ENCODE assay signal across 8 cellular contexts in genomic region chrX:21373637-21374162, GRCh38. TPM values are rescaled to one million over a fixed set of nuclear protein-coding genes. Genes with fewer than 3 reads are reported as not detected.
DNase-seq lines count a peak whose midpoint lies in the region; ATAC-seq, FAIRE-seq and TF ChIP-seq lines count a peak whose summit lies in the region.

No MANE protein-coding gene starts in this region.

- peak overlapping the region; percentile 72 for H3K4me3 Mint-ChIP-seq in activated T-helper 2 cell treated with anti-CD3 and anti-CD28 coated beads, Interferon-gamma antibody, Interleukin-2, Interleukin-4, amounts not matched to agents 10 μg/mL and 5 μg/mL and 100 μg/mL, durations not matched to agents 14 hours and 24 hours and 36 hours (ENCODE audit: low read depth)

- no peak for FAIRE-seq in frontal cortex (lab: Jason Lieb, UNC)

- H3K4me1 ChIP-seq in skeletal muscle tissue (ENCODE audit: control insufficient read depth in 3 of 3, insufficient read depth in 3 of 3, low read length in 3 of 3), result peaks cover 0 to 3% (median 0%) of the 10 kb centered on the region in 3 donors

- H3K27me3 Mint-ChIP-seq in activated T-helper 2 cell treated with anti-CD3 and anti-CD28 coated beads, Interferon-gamma antibody, Interleukin-2, Interleukin-4, amounts not matched to agents 10 μg/mL and 5 μg/mL and 100 μg/mL, durations not matched to agents 14 hours and 24 hours and 36 hours (ENCODE audit: low read depth), result no peaks in the 10 kb centered on the region

- intact Hi-C loops in activated T-helper 2 cell treated with anti-CD3 and anti-CD28 coated beads, Interferon-gamma antibody, Interleukin-2, Interleukin-4, amounts not matched to agents 10 μg/mL and 5 μg/mL and 100 μg/mL, durations not matched to agents 14 hours and 24 hours and 36 hours (cut with micrococcal nuclease), result loop anchor here (5.0 to 10.0 kb wide), 3 partner anchors 64 to 849 kb away; no protein-coding TSS in a partner anchor
- intact Hi-C loops in left cardiac atrium (cut with DNase I), result no loop called here

- H3K9ac ChIP-seq in skeletal muscle tissue (ENCODE audit: low read depth in 1 of 3, low read length in 3 of 3), result peak overlapping the region in 2 of 3 donors; percentile 45 to 50

- peaks cover 32% of the 10 kb centered on the region for H3K4me1 Mint-ChIP-seq in activated T-helper 2 cell treated with anti-CD3 and anti-CD28 coated beads, Interferon-gamma antibody, Interleukin-2, Interleukin-4, amounts not matched to agents 10 μg/mL and 5 μg/mL and 100 μg/mL, durations not matched to agents 14 hours and 24 hours and 36 hours (ENCODE audit: low read depth)

- H3K27ac Mint-ChIP-seq in activated T-helper 2 cell treated with anti-CD3 and anti-CD28 coated beads, Interferon-gamma antibody, Interleukin-2, Interleukin-4, amounts not matched to agents 10 μg/mL and 5 μg/mL and 100 μg/mL, durations not matched to agents 14 hours and 24 hours and 36 hours, result peak overlapping the region; percentile 42

- TF ChIP-seq CTCF in GM12865 (IDR thresholded peaks at IDR 0.05; ENCODE audit: insufficient read depth, low read depth, low read length, missing control alignments), result no peak

- H3K9me3 ChIP-seq in skeletal muscle tissue (ENCODE audit: control insufficient read depth in 3 of 3, low read length in 3 of 3), result no peaks in the 10 kb centered on the region

- peaks cover 8 to 14% (median 12%) of the 10 kb centered on the region in 3 donors for H3K27me3 ChIP-seq in skeletal muscle tissue (ENCODE audit: control insufficient read depth in 3 of 3, insufficient read depth in 3 of 3, low read length in 3 of 3)

- H3K4me3 ChIP-seq in GM12865 (ENCODE audit: low read depth, low read length) (peak overlapping the region; percentile 33), skeletal muscle tissue (ENCODE audit: low read length in 3 of 3) (peak overlapping the region in 2 of 3 donors; percentile 54 to 62)

- ATAC-seq in GM21723 (IDR thresholded peaks at IDR 0.05; ENCODE audit: unreplicated experiment) (peak; percentile 25), left cardiac atrium (peak; percentile 28 to 53)

- no peaks in the 10 kb centered on the region for H3K36me3 ChIP-seq in skeletal muscle tissue (ENCODE audit: control insufficient read depth in 3 of 3, insufficient read depth in 3 of 3, low read length in 3 of 3)

- no peak for DNase-seq in GM12865 (ENCODE audit: low read depth)
- peak; percentile 75 for DNase-seq in NCI-H1092 treated with DMSO at 0.1 percent for 48 hours (lab: John Stamatoyannopoulos, UW)
- peak; percentile 10 for DNase-seq in activated T-helper 2 cell treated with anti-CD3 and anti-CD28 coated beads, Interferon-gamma antibody, Interleukin-2, Interleukin-4, amounts not matched to agents 10 μg/mL and 5 μg/mL and 100 μg/mL, durations not matched to agents 14 hours and 24 hours and 36 hours (ENCODE audit: low spot score)
- no peak for DNase-seq in left cardiac atrium
- DNase-seq in frontal cortex (ENCODE audit: low spot score in 2 of 2), result no peak
- no peak for DNase-seq in H4 (ENCODE audit: low spot score)

- no peaks in the 10 kb centered on the region for H3K9me3 Mint-ChIP-seq in activated T-helper 2 cell treated with anti-CD3 and anti-CD28 coated beads, Interferon-gamma antibody, Interleukin-2, Interleukin-4, amounts not matched to agents 10 μg/mL and 5 μg/mL and 100 μg/mL, durations not matched to agents 14 hours and 24 hours and 36 hours

- no peak overlapping the region for H3K27ac ChIP-seq in skeletal muscle tissue (ENCODE audit: low read depth, low read length)

- H3K36me3 Mint-ChIP-seq in activated T-helper 2 cell treated with anti-CD3 and anti-CD28 coated beads, Interferon-gamma antibody, Interleukin-2, Interleukin-4, amounts not matched to agents 10 μg/mL and 5 μg/mL and 100 μg/mL, durations not matched to agents 14 hours and 24 hours and 36 hours (ENCODE audit: low read depth), result no peaks in the 10 kb centered on the region

RNA-seq across cellular contexts. Expression of gene CNKSR2, which starts 0.5 kb away (rescaled TPM):
- total RNA-seq in activated T-helper 2 cell treated with anti-CD3 and anti-CD28 coated beads, Interferon-gamma antibody, Interleukin-2, Interleukin-4, amounts not matched to agents 10 μg/mL and 5 μg/mL and 100 μg/mL, durations not matched to agents 14 hours and 24 hours and 36 hours, result 11.3 and 13.4 TPM in 2 replicates
- 1 to 10 TPM in 1 of 2 donors, under 1 TPM in 1; 0.44 to 1.1 TPM for total RNA-seq in left cardiac atrium
- 7.8 TPM for total RNA-seq in skeletal muscle tissue
- 173 TPM for total RNA-seq in frontal cortex
- 4.8 and 6.0 TPM in 2 replicates for total RNA-seq in H4 (2014; rRNA removed; shearing (Covaris generic))

Comparison
In these comparisons a context has a peak if more than half of its experiments do, and no peak if none do; other contexts are left out.
1. DNase-seq: peak in NCI-H1092 treated with DMSO at 0.1 percent for 48 hours (single experiment) and activated T-helper 2 cell treated with anti-CD3 and anti-CD28 coated beads, Interferon-gamma antibody, Interleukin-2, Interleukin-4, amounts not matched to agents 10 μg/mL and 5 μg/mL and 100 μg/mL, durations not matched to agents 14 hours and 24 hours and 36 hours (single experiment); none in GM12865 (single experiment), left cardiac atrium (single experiment), frontal cortex (0 of 2) and H4 (single experiment).
2. RNA of gene CNKSR2, which starts 0.5 kb away (total RNA-seq): 173 TPM in frontal cortex (single experiment); 11.3 to 13.4 TPM in activated T-helper 2 cell treated with anti-CD3 and anti-CD28 coated beads, Interferon-gamma antibody, Interleukin-2, Interleukin-4, amounts not matched to agents 10 μg/mL and 5 μg/mL and 100 μg/mL, durations not matched to agents 14 hours and 24 hours and 36 hours, 7.8 TPM in skeletal muscle tissue (single experiment), 4.8 to 6.0 TPM in H4 and 0.44 to 1.1 TPM in left cardiac atrium; every median in the first group is over 10 times any median in the second.